24 cellular contexts compared by ENCODE assay signal in the genomic region with DNA sequence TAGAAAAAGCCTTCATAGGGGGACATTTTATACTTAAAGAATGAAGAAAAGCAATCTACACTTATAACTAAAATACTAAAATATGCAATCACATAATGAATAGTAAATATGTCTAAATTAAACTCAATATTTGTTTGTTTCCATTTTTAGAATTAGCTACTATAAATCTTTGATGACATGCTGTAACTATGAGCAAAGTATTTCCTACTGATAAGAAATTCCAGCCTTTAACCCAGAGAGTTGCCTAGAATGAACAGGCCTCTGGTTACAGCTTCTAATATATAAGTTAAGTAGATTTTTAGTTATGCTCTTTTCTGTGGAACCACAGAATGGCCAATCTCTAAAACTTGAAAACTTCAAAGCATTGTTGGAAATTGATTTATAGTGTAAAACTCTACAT.
A peak's percentile ranks its signal among the peaks of the same experiment; 100 is the strongest.
DNase-seq lines count a peak whose midpoint lies in the region; ATAC-seq, FAIRE-seq and TF ChIP-seq lines count a peak whose summit lies in the region.
"Had no signal": no experiment of that assay in that cellular context is flagged by ENCODE, and none has a peak within 500 bp of the region (broad histone marks: within the 10 kb centered on the region; RNA-seq: fewer than 3 reads in every experiment).

No MANE protein-coding gene starts in this region.

- intact Hi-C loops in left cardiac atrium (cut with DNase I): no loop called here
- intact Hi-C loops in endothelial cell of umbilical vein (cut with micrococcal nuclease): loop anchor here (10.0 kb wide), 1 partner anchor 1471 kb away; no protein-coding TSS in a partner anchor

- DNase-seq in cardiac muscle cell (ENCODE audit: low read depth in 1 of 2, low spot score in 1 of 2) (peak; percentile 19 to 50), left cardiac atrium (no peak), endothelial cell of umbilical vein (ENCODE audit: low read depth, low spot score) (peak; percentile 64), left kidney (ENCODE audit: low read depth, low spot score) (peak; percentile 5), NCI-H1694 treated with DMSO at 0.1 percent for 48 hours (lab: John Stamatoyannopoulos, UW) (no peak), hippocampal formation (lab: John Stamatoyannopoulos, UW) (no peak)
- DNase-seq: 8988T; Calu3; CD8-positive, alpha-beta memory T cell; DMS153; Kasumi-1; NCI-H1417; NCI-H187; NCI-H446 treated with DMSO at 0.1 percent for 48 hours; NCI-H526 treated with DMSO at 0.1 percent for 48 hours; PC-3; RPMI8226; SHP77 had no signal

- no peak for FAIRE-seq in endothelial cell of umbilical vein (lab: Jason Lieb, UNC)
- FAIRE-seq: G401.6, GM18507, H1 had no signal

- BruUV-seq in endothelial cell of umbilical vein (replicated peaks; lab: Mats Ljungman, UMichigan): no TSS peak

- POLR2A ChIA-PET in endothelial cell of umbilical vein (lab: Charles Lee): no interaction called here

- no peak for TF ChIP-seq CTCF in cardiac muscle cell (IDR thresholded peaks at IDR 0.05; ENCODE audit: low read depth, low read length)
- TF ChIP-seq CTCF in endothelial cell of umbilical vein (IDR thresholded peaks at IDR 0.05; ENCODE audit: extremely low read depth in 1 of 2, insufficient read depth in 1 of 2, low read depth in 1 of 2, low read length in 2 of 2): no peak

- no peak overlapping the region for H2AFZ ChIP-seq in endothelial cell of umbilical vein (ENCODE audit: low read depth, low read length)

- H3K4me3 ChIP-seq in cardiac muscle cell (no peak overlapping the region), endothelial cell of umbilical vein (replicated peaks in 1 of 3; ENCODE audit: insufficient read depth in 1 of 3, low read depth in 1 of 3, low read length in 3 of 3) (no peak overlapping the region)

- CTCF ChIA-PET in endothelial cell of umbilical vein (lab: Charles Lee): no interaction called here

- H3K4me2 ChIP-seq in endothelial cell of umbilical vein (ENCODE audit: insufficient read depth, low read length): peak overlapping the region; percentile 82

- no peaks in the 10 kb centered on the region for H3K27me3 ChIP-seq in cardiac muscle cell
- H3K27me3 ChIP-seq in endothelial cell of umbilical vein (ENCODE audit: control insufficient read depth in 2 of 2, insufficient read depth in 2 of 2, low read length in 2 of 2): no peaks in the 10 kb centered on the region

- H3K9me1 ChIP-seq in endothelial cell of umbilical vein (replicated peaks; ENCODE audit: control insufficient read depth, extremely low read depth, insufficient read depth, low read length): no peaks in the 10 kb centered on the region

- H3K27ac ChIP-seq in cardiac muscle cell: no peak overlapping the region
- peak overlapping the region; percentile 40 for H3K27ac ChIP-seq in endothelial cell of umbilical vein (ENCODE audit: insufficient read depth, low read depth, low read length)
- H3K27ac ChIP-seq: C4-2B had no signal

- no peaks in the 10 kb centered on the region for H3K79me2 ChIP-seq in endothelial cell of umbilical vein (ENCODE audit: control insufficient read depth, insufficient read depth, low read length)

- H4K20me1 ChIP-seq in endothelial cell of umbilical vein (replicated peaks; ENCODE audit: control insufficient read depth, extremely low read depth, insufficient read depth, low read length): no peaks in the 10 kb centered on the region

- H3K9ac ChIP-seq in endothelial cell of umbilical vein (replicated peaks; ENCODE audit: extremely low read depth, insufficient read depth, low read length): no peak overlapping the region

- peaks cover 8% of the 10 kb centered on the region for H3K4me1 ChIP-seq in cardiac muscle cell (ENCODE audit: low read depth)
- H3K4me1 ChIP-seq in endothelial cell of umbilical vein (ENCODE audit: control insufficient read depth, extremely low read depth, insufficient read depth, low read length): peaks cover 24% of the 10 kb centered on the region

- H3K9me3 ChIP-seq in cardiac muscle cell (ENCODE audit: low read depth): no peaks in the 10 kb centered on the region
- H3K9me3 ChIP-seq in endothelial cell of umbilical vein (replicated peaks; ENCODE audit: control insufficient read depth, insufficient read depth, low read length): no peaks in the 10 kb centered on the region

- ATAC-seq in left cardiac atrium (no peak), HG03135 (IDR thresholded peaks at IDR 0.05; ENCODE audit: unreplicated experiment) (no peak), GM19452 (IDR thresholded peaks at IDR 0.05; ENCODE audit: unreplicated experiment) (no peak)

- H3K36me3 ChIP-seq in cardiac muscle cell (no peaks in the 10 kb centered on the region), endothelial cell of umbilical vein (ENCODE audit: control insufficient read depth in 2 of 2, extremely low read depth in 1 of 2, insufficient read depth in 2 of 2, low read length in 2 of 2) (no peaks in the 10 kb centered on the region)

- dilution Hi-C loops in endothelial cell of umbilical vein (cut with MboI; ENCODE audit: extremely low pct_ligation_motif_present, low sequenced_read_pairs): no loop called here

- no peak for TF ChIP-seq POLR2A in endothelial cell of umbilical vein (IDR thresholded peaks at IDR 0.05; ENCODE audit: low read depth, low read length)

TF ChIP-seq in endothelial cell of umbilical vein, 7 proteins besides CTCF, POLR2A, EP300 and RAD21:
- TF ChIP-seq MYC (IDR thresholded peaks at IDR 0.05; ENCODE audit: low read depth, low read length): no peak
- TF ChIP-seq EZH2 (IDR thresholded peaks at IDR 0.05; ENCODE audit: borderline replicate concordance, low read depth, low read length, severe bottlenecking): no peak
- no peak for TF ChIP-seq JUN (IDR thresholded peaks at IDR 0.05; ENCODE audit: borderline replicate concordance, insufficient read depth, insufficient read length, low read depth)
- TF ChIP-seq GATA2 (IDR thresholded peaks at IDR 0.05; ENCODE audit: insufficient read depth, insufficient read length, low read depth, low read length): peak; percentile 61
- TF ChIP-seq POLR2AphosphoS5 (IDR thresholded peaks at IDR 0.05; ENCODE audit: insufficient read depth, low read depth, low read length): no peak
- TF ChIP-seq, protein P1, sequence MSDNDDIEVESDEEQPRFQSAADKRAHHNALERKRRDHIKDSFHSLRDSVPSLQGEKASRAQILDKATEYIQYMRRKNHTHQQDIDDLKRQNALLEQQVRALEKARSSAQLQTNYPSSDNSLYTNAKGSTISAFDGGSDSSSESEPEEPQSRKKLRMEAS (IDR thresholded peaks at IDR 0.05; ENCODE audit: insufficient read depth, insufficient read length): no peak
- no peak for TF ChIP-seq FOS (IDR thresholded peaks at IDR 0.05; ENCODE audit: borderline replicate concordance, insufficient read depth, low read length)

Comparison
In these comparisons a context has a peak if more than half of its experiments do, and no peak if none do; other contexts are left out.
1. DNase-seq: peak in cardiac muscle cell (2 of 2), endothelial cell of umbilical vein (single experiment) and left kidney (single experiment); none in left cardiac atrium (single experiment), NCI-H1694 treated with DMSO at 0.1 percent for 48 hours (single experiment) and hippocampal formation (0 of 2).